Comparison of ENCODE assay signal across 21 cellular contexts in genomic region chr5:127022846-127023245, GRCh38. TPM values are rescaled to one million over a fixed set of nuclear protein-coding genes. Genes with fewer than 3 reads are reported as not detected.
DNase-seq lines count a peak whose midpoint lies in the region; ATAC-seq lines count a peak whose summit lies in the region.
"Had no signal": no experiment of that assay in that cellular context is flagged by ENCODE, and none has a peak within 500 bp of the region (broad histone marks: within the 10 kb centered on the region; RNA-seq: fewer than 3 reads in every experiment).

No MANE protein-coding gene starts in this region.

- H3K9me3 Mint-ChIP-seq in activated CD4-positive, alpha-beta T cell treated with anti-CD3 and anti-CD28 coated beads, Interleukin-2, amount 10 ng/mL, durations not matched to agents 24 days and 14 days: no peaks in the 10 kb centered on the region
- no peaks in the 10 kb centered on the region for H3K9me3 Mint-ChIP-seq in activated CD4-positive, alpha-beta T cell treated with anti-CD3 and anti-CD28 coated beads for 36 hours (ENCODE audit: low read depth)
- H3K9me3 Mint-ChIP-seq: CD4-positive, alpha-beta memory T cell; HFFc6 had no signal

- peaks cover 8% of the 10 kb centered on the region for H3K27me3 Mint-ChIP-seq in activated CD4-positive, alpha-beta T cell treated with anti-CD3 and anti-CD28 coated beads, Interleukin-2, amount 10 ng/mL, durations not matched to agents 24 days and 14 days
- H3K27me3 Mint-ChIP-seq in activated CD4-positive, alpha-beta T cell treated with anti-CD3 and anti-CD28 coated beads for 36 hours: no peaks in the 10 kb centered on the region

- H3K4me3 Mint-ChIP-seq in activated CD4-positive, alpha-beta T cell treated with anti-CD3 and anti-CD28 coated beads, Interleukin-2, amount 10 ng/mL, durations not matched to agents 24 days and 14 days: no peak overlapping the region
- no peak overlapping the region for H3K4me3 Mint-ChIP-seq in activated CD4-positive, alpha-beta T cell treated with anti-CD3 and anti-CD28 coated beads for 36 hours
- H3K4me3 Mint-ChIP-seq: CD4-positive, alpha-beta memory T cell; HFFc6 had no signal

- no peaks in the 10 kb centered on the region for H3K36me3 Mint-ChIP-seq in activated CD4-positive, alpha-beta T cell treated with anti-CD3 and anti-CD28 coated beads, Interleukin-2, amount 10 ng/mL, durations not matched to agents 24 days and 14 days (ENCODE audit: low read depth)
- no peaks in the 10 kb centered on the region for H3K36me3 Mint-ChIP-seq in activated CD4-positive, alpha-beta T cell treated with anti-CD3 and anti-CD28 coated beads for 36 hours (ENCODE audit: low read depth)
- H3K36me3 Mint-ChIP-seq: CD4-positive, alpha-beta memory T cell had no signal

- H3K4me1 Mint-ChIP-seq in activated CD4-positive, alpha-beta T cell treated with anti-CD3 and anti-CD28 coated beads, Interleukin-2, amount 10 ng/mL, durations not matched to agents 24 days and 14 days: peaks cover 5% of the 10 kb centered on the region
- H3K4me1 Mint-ChIP-seq in activated CD4-positive, alpha-beta T cell treated with anti-CD3 and anti-CD28 coated beads for 36 hours: peaks cover 17% of the 10 kb centered on the region
- H3K4me1 Mint-ChIP-seq: CD4-positive, alpha-beta memory T cell had no signal

- intact Hi-C loops in activated CD4-positive, alpha-beta T cell treated with anti-CD3 and anti-CD28 coated beads, Interleukin-2, amount 10 ng/mL, durations not matched to agents 24 days and 14 days (cut with micrococcal nuclease): no loop called here
- intact Hi-C loops in activated CD4-positive, alpha-beta T cell treated with anti-CD3 and anti-CD28 coated beads for 36 hours (cut with DNase I, micrococcal nuclease): no loop called here

- H3K27ac Mint-ChIP-seq in activated CD4-positive, alpha-beta T cell treated with anti-CD3 and anti-CD28 coated beads, Interleukin-2, amount 10 ng/mL, durations not matched to agents 24 days and 14 days: no peak overlapping the region
- no peak overlapping the region for H3K27ac Mint-ChIP-seq in activated CD4-positive, alpha-beta T cell treated with anti-CD3 and anti-CD28 coated beads for 36 hours
- H3K27ac Mint-ChIP-seq: CD4-positive, alpha-beta memory T cell; HFFc6 had no signal

- ATAC-seq in activated CD4-positive, alpha-beta T cell treated with anti-CD3 and anti-CD28 coated beads for 36 hours: no peak
- ATAC-seq: A549 had no signal

- DNase-seq in activated CD4-positive, alpha-beta T cell treated with anti-CD3 and anti-CD28 coated beads, Interleukin-2, amount 10 ng/mL, durations not matched to agents 24 days and 14 days: peak; percentile 35
- DNase-seq in activated CD4-positive, alpha-beta T cell treated with anti-CD3 and anti-CD28 coated beads for 36 hours: no peak
- DNase-seq in DMS53 (lab: John Stamatoyannopoulos, UW) (peak; percentile 75), NCI-H69 (lab: John Stamatoyannopoulos, UW) (peak; percentile 59), NCI-H524 (lab: John Stamatoyannopoulos, UW) (no peak), hippocampal formation (lab: John Stamatoyannopoulos, UW) (no peak)
- no peak for DNase-seq in effector CD8-positive, alpha-beta T cell (lab: John Stamatoyannopoulos, UW)
- DNase-seq: 8988T; ACHN; AML-193; BE2C; C1 segment of cervical spinal cord; Calu3; CD4-positive, alpha-beta memory T cell; COR-L47; DMS79; EL; GDM1; GOT3; HFFc6 had no signal

- CTCF ChIA-PET in activated CD4-positive, alpha-beta T cell treated with anti-CD3 and anti-CD28 coated beads for 36 hours (lab: Charles Lee): interaction anchor here (0.6 kb wide), 1 partner anchor 73 kb away, joined by 3 read pairs; no protein-coding TSS in a partner anchor

- POLR2A ChIA-PET in activated CD4-positive, alpha-beta T cell treated with anti-CD3 and anti-CD28 coated beads for 36 hours (lab: Charles Lee): no interaction called here

RNA-seq across cellular contexts. Expression of gene MARCHF3, which starts 7.5 kb away (rescaled TPM):
- total RNA-seq in activated CD4-positive, alpha-beta T cell treated with anti-CD3 and anti-CD28 coated beads, Interleukin-2, amount 10 ng/mL, durations not matched to agents 24 days and 14 days: 2.3 and 4.2 TPM in 2 replicates
- total RNA-seq in activated CD4-positive, alpha-beta T cell treated with anti-CD3 and anti-CD28 coated beads for 36 hours: 1 to 10 TPM; 3.6 to 4.2 TPM

RNA-seq across cellular contexts. Expression of gene C5orf63, which starts 50.5 kb away (rescaled TPM):
- 5.6 and 5.7 TPM in 2 replicates for total RNA-seq in activated CD4-positive, alpha-beta T cell treated with anti-CD3 and anti-CD28 coated beads, Interleukin-2, amount 10 ng/mL, durations not matched to agents 24 days and 14 days
- total RNA-seq in activated CD4-positive, alpha-beta T cell treated with anti-CD3 and anti-CD28 coated beads for 36 hours: 10 to 100 TPM; 12.0 to 14.2 TPM

Comparison
In these comparisons a context has a peak if more than half of its experiments do, and no peak if none do; other contexts are left out.
1. DNase-seq: peak in activated CD4-positive, alpha-beta T cell treated with anti-CD3 and anti-CD28 coated beads, Interleukin-2, amount 10 ng/mL, durations not matched to agents 24 days and 14 days (single experiment), DMS53 (single experiment) and NCI-H69 (single experiment); none in activated CD4-positive, alpha-beta T cell treated with anti-CD3 and anti-CD28 coated beads for 36 hours (single experiment), effector CD8-positive, alpha-beta T cell (single experiment), NCI-H524 (0 of 2) and hippocampal formation (0 of 2).